ENCODE assay signal across 8 cellular contexts in the genomic region with DNA sequence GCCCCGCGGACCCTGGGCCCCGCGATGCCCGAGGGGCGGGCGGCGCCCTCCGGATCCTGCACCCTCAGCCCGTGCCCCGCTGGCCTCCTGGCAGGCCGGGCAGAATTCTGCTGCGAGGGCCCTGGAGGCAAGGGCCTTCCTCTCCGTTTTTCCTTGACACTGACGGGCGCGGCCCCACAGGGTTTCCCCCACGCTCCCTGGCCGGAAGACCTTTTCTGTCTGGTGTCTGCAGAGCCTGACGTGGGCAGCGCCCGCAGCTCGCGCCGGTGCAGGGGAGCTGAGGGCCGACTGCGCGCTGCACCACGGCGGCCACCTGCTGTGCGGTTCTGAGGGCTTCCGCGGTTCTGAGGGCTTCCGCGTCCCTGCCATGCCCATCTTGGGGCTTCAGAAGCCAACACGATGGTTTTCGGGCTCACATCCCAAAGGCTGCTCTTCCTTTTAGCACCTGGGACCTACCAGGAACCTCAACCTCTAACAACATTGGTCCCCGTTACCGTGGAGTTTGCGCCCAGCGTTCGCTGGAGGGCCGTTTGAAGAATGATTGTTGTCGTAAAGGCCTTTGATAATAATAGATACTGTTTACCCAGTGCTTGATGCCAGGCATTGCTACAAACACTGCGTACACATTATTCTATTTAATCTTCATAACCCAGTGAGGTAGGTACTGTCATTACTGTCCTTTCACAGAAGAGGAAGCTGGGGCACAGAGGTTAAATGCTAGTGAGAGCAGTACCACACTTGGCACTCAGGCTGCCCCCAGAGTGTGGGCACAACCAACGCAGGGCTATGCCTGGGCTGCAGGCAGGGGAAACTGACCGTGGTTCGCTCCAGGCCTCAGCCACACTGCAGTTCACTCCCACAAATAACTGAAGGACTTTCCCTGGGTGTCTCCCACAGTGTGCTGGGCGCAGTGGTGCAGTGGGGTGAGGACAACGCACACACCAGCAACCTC. TPM values are rescaled to one million over a fixed set of nuclear protein-coding genes. Genes with fewer than 3 reads are reported as not detected.
A peak's percentile ranks its signal among the peaks of the same experiment; 100 is the strongest.
DNase-seq lines count a peak whose midpoint lies in the region; ATAC-seq and TF ChIP-seq lines count a peak whose summit lies in the region.

No MANE protein-coding gene starts in this region.

- no peaks in the 10 kb centered on the region for H3K9me2 ChIP-seq in GM23338 (ENCODE audit: insufficient read depth)
- no peaks in the 10 kb centered on the region for H3K9me2 ChIP-seq in MM.1S (replicated peaks; ENCODE audit: insufficient read depth, low read length)

- no peak overlapping the region for H3K27ac Mint-ChIP-seq in GM23338

- 17 to 18% (median 17%) methylated on average over 50 of the region's 50 CpGs for WGBS in ovary, 3 donors

- in situ Hi-C loops in GM13976 (cut with MboI; ENCODE audit: low sequenced_read_pairs, unreplicated experiment), result no loop called here

- no peaks in the 10 kb centered on the region for H4K20me1 ChIP-seq in GM23338 (replicated peaks; ENCODE audit: insufficient read depth)
- H4K20me1 ChIP-seq in MM.1S (ENCODE audit: insufficient read depth, low read length), result no peaks in the 10 kb centered on the region
- H4K20me1 ChIP-seq in fibroblast of lung (ENCODE audit: control insufficient read depth, extremely low read depth, insufficient read depth, low read length), result no peaks in the 10 kb centered on the region

- TF ChIP-seq POLR2A in ovary (IDR thresholded peaks at IDR 0.05) (no peak), vagina (IDR thresholded peaks at IDR 0.05) (no peak)

- H3K4me1 ChIP-seq in GM23338 (ENCODE audit: insufficient read depth) (peaks cover 3% of the 10 kb centered on the region; the same call in 1 of the 2 replicates), MM.1S (ENCODE audit: low read length) (0 out of 2 replicates have a peak, but pooled peaks cover 3% of the 10 kb centered on the region), fibroblast of lung (ENCODE audit: control insufficient read depth, extremely low read depth, insufficient read depth, low read length) (peaks cover 4% of the 10 kb centered on the region), ovary (ENCODE audit: insufficient read depth) (peaks cover 3% of the 10 kb centered on the region), vagina (peaks cover 36% of the 10 kb centered on the region)

- H2AFZ ChIP-seq in GM23338 (peak overlapping the region; percentile 98), MM.1S (ENCODE audit: low read length) (peak overlapping the region; percentile 98), fibroblast of lung (ENCODE audit: low read length) (peak overlapping the region; percentile 80)

- H3K9ac ChIP-seq in MM.1S (ENCODE audit: low read length), result peak overlapping the region; percentile 62; the same call in 1 of the 2 replicates
- H3K9ac ChIP-seq in fibroblast of lung (ENCODE audit: insufficient read depth, low read length), result peak overlapping the region; percentile 43

- H3K9me3 Mint-ChIP-seq in GM23338, result no peaks in the 10 kb centered on the region

- peak; percentile 51 for ATAC-seq in GM23338

- DNase-seq in GM13976 (ENCODE audit: low spot score) (peak; percentile 77), GM23338 (ENCODE audit: low spot score) (peak; percentile 41), MM.1S (peak; percentile 31), activated T-cell treated with anti-CD3 and anti-CD28 coated beads for 1 hour (ENCODE audit: low read depth) (peak; percentile 33), fibroblast of lung (ENCODE audit: low read depth in 2 of 2) (peak in 1 of 2 donors; percentile 26), ovary (peak in 3 of 5 donors; percentile 22 to 41 (median 36)), vagina (ENCODE audit: extremely low spot score in 2 of 2) (no peak), hippocampal formation (lab: John Stamatoyannopoulos, UW) (no peak)

- H3K27ac ChIP-seq in GM23338 (ENCODE audit: low read depth) (no peak overlapping the region), MM.1S (ENCODE audit: low read length) (no peak overlapping the region), fibroblast of lung (ENCODE audit: insufficient read depth, low read length) (no peak overlapping the region), ovary (peak overlapping the region in 1 of 2 donors; percentile 30), vagina (peak overlapping the region; percentile 76)

- H3K79me2 ChIP-seq in GM23338 (replicated peaks; ENCODE audit: insufficient read depth) (no peaks in the 10 kb centered on the region), MM.1S (ENCODE audit: low read length) (no peaks in the 10 kb centered on the region), fibroblast of lung (ENCODE audit: control insufficient read depth, insufficient read depth, low read length) (peaks cover 2% of the 10 kb centered on the region)

- intact Hi-C loops in ovary (cut with DNase I), result loop anchor here in 1 of 4 donors (5.0 kb wide), 1 partner anchor 79 kb away; no protein-coding TSS in a partner anchor
- intact Hi-C loops in vagina (cut with DNase I), result loop anchor here (5.0 kb wide), 1 partner anchor 79 kb away; no protein-coding TSS in a partner anchor

- no peaks in the 10 kb centered on the region; the same call in 2 of the 3 replicates for H3K36me3 Mint-ChIP-seq in GM23338 (ENCODE audit: low read depth)

- H3F3A ChIP-seq in GM23338 (replicated peaks; ENCODE audit: low read depth) (no peaks in the 10 kb centered on the region), MM.1S (ENCODE audit: insufficient read depth, low read length) (no peaks in the 10 kb centered on the region)

- H3K36me3 ChIP-seq in GM23338 (ENCODE audit: insufficient read depth) (no peaks in the 10 kb centered on the region), MM.1S (replicated peaks; ENCODE audit: insufficient read depth, low read length) (no peaks in the 10 kb centered on the region), fibroblast of lung (ENCODE audit: control insufficient read depth, insufficient read depth, low read length) (no peaks in the 10 kb centered on the region), ovary (no peaks in the 10 kb centered on the region), vagina (no peaks in the 10 kb centered on the region)

- peaks cover 3% of the 10 kb centered on the region; the same call in 1 of the 3 replicates for H3K4me1 Mint-ChIP-seq in GM23338

- H3K27me3 Mint-ChIP-seq in GM23338 (ENCODE audit: insufficient read depth, low read depth, poor library complexity), result peaks cover 35% of the 10 kb centered on the region

- TF ChIP-seq CTCF in GM13976 (IDR thresholded peaks at IDR 0.05; ENCODE audit: borderline replicate concordance, control extremely low read depth, extremely low read depth, insufficient read depth, missing control alignments) (peak; percentile 3), GM23338 (conservative IDR thresholded peaks at IDR 0.05; ENCODE audit: low read depth in 2 of 2) (no peak), MM.1S (IDR thresholded peaks at IDR 0.05; ENCODE audit: low read length) (no peak), fibroblast of lung (conservative IDR thresholded peaks at IDR 0.05 in 1 of 2, IDR thresholded peaks at IDR 0.05 in 1 of 2; ENCODE audit: low read depth in 1 of 2, low read length in 2 of 2) (no peak), ovary (IDR thresholded peaks at IDR 0.05) (no peak), vagina (IDR thresholded peaks at IDR 0.05) (no peak)

- peak overlapping the region; percentile 81 for H3K4me3 Mint-ChIP-seq in GM23338

- H3K4me3 ChIP-seq in GM23338, result peak overlapping the region; percentile 71
- H3K4me3 ChIP-seq in MM.1S (ENCODE audit: low read length), result peak overlapping the region; percentile 79
- H3K4me3 ChIP-seq in fibroblast of lung (replicated peaks in 1 of 4; ENCODE audit: control extremely low read depth in 1 of 4, insufficient read depth in 1 of 4, low read depth in 3 of 4, low read length in 4 of 4), result peak overlapping the region; percentile 38 to 67 (median 60)
- H3K4me3 ChIP-seq in ovary, result peak overlapping the region; percentile 54
- peak overlapping the region; percentile 61 to 95 for H3K4me3 ChIP-seq in vagina

- H3K27me3 ChIP-seq in GM23338 (ENCODE audit: insufficient read depth) (peaks cover 55% of the 10 kb centered on the region), MM.1S (replicated peaks; ENCODE audit: insufficient read depth, low read length) (peaks cover 35% of the 10 kb centered on the region; the same call in 1 of the 2 replicates), fibroblast of lung (ENCODE audit: control insufficient read depth, insufficient read depth, low read length) (no peaks in the 10 kb centered on the region), ovary (no peaks in the 10 kb centered on the region), vagina (no peaks in the 10 kb centered on the region)

- peak overlapping the region; percentile 90 for H3K4me2 ChIP-seq in GM23338
- H3K4me2 ChIP-seq in MM.1S (ENCODE audit: low read depth, low read length), result peak overlapping the region; percentile 99
- H3K4me2 ChIP-seq in fibroblast of lung (ENCODE audit: extremely low read depth, insufficient read depth, low read length), result peak overlapping the region; percentile 76

- H3K9me3 ChIP-seq in MM.1S (replicated peaks; ENCODE audit: insufficient read depth, low read length) (no peaks in the 10 kb centered on the region), fibroblast of lung (ENCODE audit: control insufficient read depth, insufficient read depth, low read depth, low read length) (no peaks in the 10 kb centered on the region), ovary (no peaks in the 10 kb centered on the region), vagina (no peaks in the 10 kb centered on the region)

- TF ChIP-seq EP300 in ovary (IDR thresholded peaks at IDR 0.05), result no peak

TF ChIP-seq in GM23338, 12 proteins besides CTCF, POLR2A, EP300 and RAD21 (continues in another document):
- TF ChIP-seq STAT1 (IDR thresholded peaks at IDR 0.05; ENCODE audit: unreplicated experiment) (no peak), JUNB (IDR thresholded peaks at IDR 0.05; ENCODE audit: unreplicated experiment) (no peak), ZNF114 (CRISPR knock-in tag; IDR thresholded peaks at IDR 0.05) (no peak), CREB1 (CRISPR knock-in tag; IDR thresholded peaks at IDR 0.05; ENCODE audit: low read depth) (no peak), EZH2phosphoT487 (IDR thresholded peaks at IDR 0.05; ENCODE audit: unreplicated experiment) (no peak), EZH2 (IDR thresholded peaks at IDR 0.05; ENCODE audit: low read depth, unreplicated experiment) (no peak)

RNA-seq across cellular contexts. Expression of a gene that starts 0.8 kb away (rescaled TPM):
- total RNA-seq in GM23338 (2014; rRNA removed; shearing (Covaris generic)), result 11.0 and 13.1 TPM in 2 replicates
- polyA plus RNA-seq in GM23338 (2016; fragmentation: Nextera tagmentation; extraction: Ambion mirVana), result 4.7 and 6.2 TPM in 2 replicates
- total RNA-seq in fibroblast of lung, result 24.4 and 30.1 TPM in 2 replicates
- 15.4 and 22.5 TPM in 2 replicates for polyA plus RNA-seq in fibroblast of lung
- polyA plus RNA-seq in fibroblast of lung (2012), result 14.2 and 22.5 TPM in 2 replicates
- 34.8 and 49.1 TPM in 2 replicates for polyA minus RNA-seq in fibroblast of lung (ENCODE audit: low replicate concordance)
- 10 to 100 TPM; 12.0 to 47.9 (median 19.8) TPM for total RNA-seq in ovary
- polyA plus RNA-seq in ovary, result 10 to 100 TPM; 12.8 to 41.5 TPM
- 106 TPM for total RNA-seq in vagina

Comparison
In these comparisons a context has a peak if more than half of its experiments do, and no peak if none do; other contexts are left out.
1. DNase-seq: peak in GM13976 (single experiment), GM23338 (single experiment), MM.1S (single experiment), activated T-cell treated with anti-CD3 and anti-CD28 coated beads for 1 hour (single experiment) and ovary (3 of 5); none in vagina (0 of 2) and hippocampal formation (0 of 2).
2. Peak in every context shown above with its lines, with median percentiles within 50 percentile points of each other: H2AFZ ChIP-seq, H3K4me2 ChIP-seq and H3K4me3 ChIP-seq.